ENCODE assay signal across 18 cellular contexts in genomic region chr22:46299101-46299500, GRCh38. TPM values are rescaled to one million over a fixed set of nuclear protein-coding genes. Genes with fewer than 3 reads are reported as not detected.
DNase-seq lines count a peak whose midpoint lies in the region; ATAC-seq, FAIRE-seq and TF ChIP-seq lines count a peak whose summit lies in the region.
"Had no signal": no experiment of that assay in that cellular context is flagged by ENCODE, and none has a peak within 500 bp of the region (broad histone marks: within the 10 kb centered on the region; RNA-seq: fewer than 3 reads in every experiment).

No MANE protein-coding gene starts in this region.

- H3K36me3 Mint-ChIP-seq in activated CD4-positive, alpha-beta T cell treated with anti-CD3 and anti-CD28 coated beads, Interleukin-2, amount 10 ng/mL, durations not matched to agents 24 days and 14 days (ENCODE audit: low read depth) = peaks cover 43% of the 10 kb centered on the region
- H3K36me3 Mint-ChIP-seq in neural crest cell (ENCODE audit: low read depth) = peaks cover 16% of the 10 kb centered on the region

- CTCF ChIA-PET in GM12878 (lab: Yijun Ruan, JAX) = interaction anchor here (1.2 kb wide), 1 partner anchor 69 kb away, joined by 3 read pairs; no protein-coding TSS in a partner anchor

- TF ChIP-seq RAD21 in GM12878 (IDR thresholded peaks at IDR 0.05; ENCODE audit: insufficient read depth, low read depth, low read length) = no peak

- RAD21 ChIA-PET in GM12878 (lab: Charles Lee; ENCODE audit: unreplicated experiment) = no interaction called here

- H3K4me2 ChIP-seq in KMS-11 (peak overlapping the region; percentile 97; the same call in 1 of the 2 replicates), GM12878 (ENCODE audit: control insufficient read depth, insufficient read depth) (peak overlapping the region; percentile 63)
- H3K4me2 ChIP-seq: A549 had no signal

- DNase-seq in activated CD4-positive, alpha-beta T cell treated with anti-CD3 and anti-CD28 coated beads, Interleukin-2, amount 10 ng/mL, durations not matched to agents 24 days and 14 days = no peak
- DNase-seq in activated CD4-positive, alpha-beta T cell treated with anti-CD3 and anti-CD28 coated beads, Interleukin-2, amount 50 U/mL, for 4 hours = no peak
- no peak for DNase-seq in GM12878 (ENCODE audit: low read depth, low spot score)
- DNase-seq in neural crest cell (ENCODE audit: low read depth, low spot score) = no peak
- no peak for DNase-seq in erythroblast (lab: John Stamatoyannopoulos, UW)
- DNase-seq in frontal cortex (ENCODE audit: low spot score in 2 of 2) = no peak
- DNase-seq in activated T-cell treated with anti-CD3 and anti-CD28 coated beads, Interleukin-2, amount 50 U/mL, for 1 hour = no peak
- DNase-seq: activated CD8-positive, alpha-beta memory T cell treated with anti-CD3 and anti-CD28 coated beads, Interleukin-2, amount 50 U/mL, for 4 hours; adrenal gland; GOT3; KBM-7; left colon; mucosa of descending colon; NCI-H1092 treated with DMSO at 0.1 percent for 48 hours had no signal

- H3K9ac ChIP-seq in KMS-11 (no peak overlapping the region), GM12878 (ENCODE audit: control insufficient read depth, insufficient read depth, low read length) (no peak overlapping the region)

- SMC1A ChIA-PET in GM12878 (lab: Charles Lee; ENCODE audit: uncharacterized antibody, unreplicated experiment) = no interaction called here

- FAIRE-seq in GM12878 (lab: Jason Lieb, UNC) (no peak), frontal cortex (lab: Jason Lieb, UNC) (no peak)
- FAIRE-seq: A549 had no signal

- peak overlapping the region; percentile 91 for H3K4me3 Mint-ChIP-seq in activated CD4-positive, alpha-beta T cell treated with anti-CD3 and anti-CD28 coated beads, Interleukin-2, amount 10 ng/mL, durations not matched to agents 24 days and 14 days
- H3K4me3 Mint-ChIP-seq in neural crest cell = peak overlapping the region; percentile 88

- POLR2A ChIA-PET in GM12878 (lab: Charles Lee) = interaction anchor here (0.8 to 1.0 kb wide), 2 partner anchors 14 to 37 kb away, joined by 4 to 5 read pairs; no protein-coding TSS in a partner anchor

- WGBS in GM12878 (ENCODE audit: insufficient coverage, insufficient replicate concordance, low lambda C conversion rate, missing lambda C conversion rate) = over 99% methylated on average over 13 of the region's 13 CpGs

- no peaks in the 10 kb centered on the region for H4K20me1 ChIP-seq in KMS-11 (ENCODE audit: insufficient read depth)
- no peaks in the 10 kb centered on the region for H4K20me1 ChIP-seq in GM12878 (ENCODE audit: control insufficient read depth, insufficient read depth)

- no peak for TF ChIP-seq EP300 in GM12878 (IDR thresholded peaks at IDR 0.05; ENCODE audit: borderline replicate concordance in 1 of 2, control insufficient read depth in 1 of 2, low read depth in 2 of 2, low read length in 2 of 2)

- H3K27me3 ChIP-seq in KMS-11 (ENCODE audit: insufficient read depth, low read depth) (no peaks in the 10 kb centered on the region), GM12878 (replicated peaks in 1 of 2; ENCODE audit: control insufficient read depth in 2 of 2, insufficient read depth in 2 of 2, low read length in 1 of 2) (no peaks in the 10 kb centered on the region)
- H3K27me3 ChIP-seq: adrenal gland, Peyer's patch had no signal

- no peak overlapping the region for H3K27ac ChIP-seq in KMS-11
- no peak overlapping the region for H3K27ac ChIP-seq in GM12878 (ENCODE audit: control insufficient read depth, insufficient read depth)
- H3K27ac ChIP-seq: A549, adrenal gland, Peyer's patch had no signal

- H2AFZ ChIP-seq in KMS-11 (ENCODE audit: low read depth) (no peak overlapping the region), GM12878 (ENCODE audit: control insufficient read depth, low read depth, low read length) (no peak overlapping the region)

- intact Hi-C loops in activated CD4-positive, alpha-beta T cell treated with anti-CD3 and anti-CD28 coated beads, Interleukin-2, amount 10 ng/mL, durations not matched to agents 24 days and 14 days (cut with micrococcal nuclease) = loop anchor here (5.0 kb wide), 3 partner anchors 47 to 177 kb away; partner anchors contain the start of genes CDPF1 and PPARA
- intact Hi-C loops in GM12878 (cut with micrococcal nuclease; ENCODE audit: unreplicated experiment) = loop anchor here (5.0 kb wide), 2 partner anchors 47 to 177 kb away; partner anchors contain the start of gene CDPF1

- in situ Hi-C loops in GM12878 (cut with MboI) = no loop called here

- peaks cover 49% of the 10 kb centered on the region for H3K4me1 Mint-ChIP-seq in activated CD4-positive, alpha-beta T cell treated with anti-CD3 and anti-CD28 coated beads, Interleukin-2, amount 10 ng/mL, durations not matched to agents 24 days and 14 days
- H3K4me1 Mint-ChIP-seq in neural crest cell = peaks cover 55% of the 10 kb centered on the region

- H3K9me3 ChIP-seq in GM12878 (replicated peaks; ENCODE audit: control insufficient read depth, insufficient read depth, low read length) = no peaks in the 10 kb centered on the region
- H3K9me3 ChIP-seq: A549, adrenal gland, mucosa of descending colon, Peyer's patch had no signal

- H3K79me2 ChIP-seq in KMS-11 (ENCODE audit: insufficient read depth, low read depth) (peaks cover 66% of the 10 kb centered on the region), GM12878 (ENCODE audit: control insufficient read depth, insufficient read depth, low read length) (peaks cover 44% of the 10 kb centered on the region)

- H3K4me1 ChIP-seq in KMS-11 (ENCODE audit: low read depth, poor library complexity, severe bottlenecking) (peaks cover 37% of the 10 kb centered on the region), GM12878 (ENCODE audit: control insufficient read depth, insufficient read depth, low read length) (peaks cover 16% of the 10 kb centered on the region)

- no TSS peak for BruUV-seq in GM12878 (replicated peaks; lab: Mats Ljungman, UMichigan)

- no peaks in the 10 kb centered on the region for H3K9me3 Mint-ChIP-seq in activated CD4-positive, alpha-beta T cell treated with anti-CD3 and anti-CD28 coated beads, Interleukin-2, amount 10 ng/mL, durations not matched to agents 24 days and 14 days
- no peaks in the 10 kb centered on the region for H3K9me3 Mint-ChIP-seq in neural crest cell

- H3K36me3 ChIP-seq in KMS-11 (ENCODE audit: insufficient read depth) (peaks cover 3% of the 10 kb centered on the region; the same call in 1 of the 2 replicates), GM12878 (ENCODE audit: control insufficient read depth in 2 of 2, insufficient read depth in 2 of 2, low read length in 1 of 2) (peaks cover 5 to 16% of the 10 kb centered on the region in 2 experiments)
- H3K36me3 ChIP-seq: adrenal gland, Peyer's patch had no signal

- TF ChIP-seq CTCF in KMS-11 (conservative IDR thresholded peaks at IDR 0.05; ENCODE audit: low read depth, low read length) = no peak
- TF ChIP-seq CTCF in GM12878 (IDR thresholded peaks at IDR 0.05 in 2 of 3, conservative IDR thresholded peaks at IDR 0.05 in 1 of 3; ENCODE audit: control insufficient read depth in 2 of 3, extremely low read depth in 1 of 3, insufficient read depth in 1 of 3, low read depth in 3 of 3, low read length in 3 of 3) = no peak
- TF ChIP-seq CTCF in neural crest cell (conservative IDR thresholded peaks at IDR 0.05) = no peak

- no peak for ATAC-seq in GM12878
- ATAC-seq: A549, left colon, mucosa of descending colon had no signal

- no peaks in the 10 kb centered on the region for H3K27me3 Mint-ChIP-seq in activated CD4-positive, alpha-beta T cell treated with anti-CD3 and anti-CD28 coated beads, Interleukin-2, amount 10 ng/mL, durations not matched to agents 24 days and 14 days
- no peaks in the 10 kb centered on the region for H3K27me3 Mint-ChIP-seq in neural crest cell (ENCODE audit: low read depth)

- H3K27ac Mint-ChIP-seq in activated CD4-positive, alpha-beta T cell treated with anti-CD3 and anti-CD28 coated beads, Interleukin-2, amount 10 ng/mL, durations not matched to agents 24 days and 14 days = no peak overlapping the region
- no peak overlapping the region for H3K27ac Mint-ChIP-seq in neural crest cell (ENCODE audit: unreplicated experiment)

- no peak for TF ChIP-seq POLR2A in GM12878 (IDR thresholded peaks at IDR 0.05; ENCODE audit: low read depth, low read length)
- no peak for TF ChIP-seq POLR2A in erythroblast (IDR thresholded peaks at IDR 0.05; ENCODE audit: low read length)

- H3K4me3 ChIP-seq in KMS-11 (IDR thresholded peaks at IDR 0.05; ENCODE audit: insufficient read depth, low read depth, low read length) = no peak overlapping the region
- H3K4me3 ChIP-seq in GM12878 = no peak overlapping the region
- H3K4me3 ChIP-seq: A549, adrenal gland, mucosa of descending colon, Peyer's patch had no signal

RNA-seq across cellular contexts. Expression of gene GTSE1, which starts 2.4 kb away (rescaled TPM):
- 37.6 and 40.8 TPM in 2 replicates for total RNA-seq in activated CD4-positive, alpha-beta T cell treated with anti-CD3 and anti-CD28 coated beads, Interleukin-2, amount 10 ng/mL, durations not matched to agents 24 days and 14 days
- total RNA-seq in GM12878 (2013; cell fraction: nucleolus; rRNA removed) = 24.9 and 27.6 TPM in 2 replicates
- total RNA-seq in GM12878 (2014; rRNA removed) (25.9 and 27.4 TPM in 2 replicates), GM12878 (2014; rRNA removed; fragmentation: Illumina TruSeq; extraction: Trizol) (21.8 and 23.3 TPM in 2 replicates), GM12878 (2021) (43.9 and 46.2 TPM in 2 replicates), neural crest cell (67.6 and 69.2 TPM in 2 replicates), frontal cortex (1.6 TPM)
- polyA plus RNA-seq in GM12878 (2011; ENCODE audit: low read depth) = 9.6 TPM
- polyA plus RNA-seq in GM12878 (2011; rRNA removed) (15.9 and 21.6 TPM in 2 replicates), GM12878 (2014; fragmentation: Illumina TruSeq; extraction: Trizol) (30.8 and 37.1 TPM in 2 replicates), GM12878 (2014; fragmentation: Nextera tagmentation; extraction: Ambion mirVana) (1 to 10 TPM; 6.6 to 10.0 TPM), GM12878 (2014; rRNA removed) (43.0 and 45.2 TPM in 2 replicates), GM12878 (2016; fragmentation: Nextera tagmentation; extraction: Ambion mirVana) (10 to 100 TPM; 43.9 to 44.5 TPM)
- 25.5 and 28.6 TPM in 2 replicates for polyA plus RNA-seq in GM12878 (2011; cell fraction: cytosol; rRNA removed)
- polyA plus RNA-seq in GM12878 (2011; cell fraction: nucleus; rRNA removed) = 32.2 and 57.3 TPM in 2 replicates
- polyA plus RNA-seq in GM12878 (2012) = 17.0 and 17.2 TPM in 2 replicates
- 11.3 and 18.4 TPM in 2 replicates for polyA minus RNA-seq in GM12878 (2011; rRNA and poly(A)+ RNA removed)
- polyA minus RNA-seq in GM12878 (2011; cell fraction: cytosol; rRNA and poly(A)+ RNA removed) = 15.4 and 17.2 TPM in 2 replicates
- 9.9 and 17.7 TPM in 2 replicates for polyA minus RNA-seq in GM12878 (2011; cell fraction: nucleus; rRNA and poly(A)+ RNA removed)

RNA-seq across cellular contexts. Expression of gene TTC38, which starts 31.3 kb away (rescaled TPM):
- 19.2 and 20.3 TPM in 2 replicates for total RNA-seq in activated CD4-positive, alpha-beta T cell treated with anti-CD3 and anti-CD28 coated beads, Interleukin-2, amount 10 ng/mL, durations not matched to agents 24 days and 14 days
- total RNA-seq in GM12878 (2013; cell fraction: nucleolus; rRNA removed) = 53.3 and 65.3 TPM in 2 replicates
- total RNA-seq in GM12878 (2014; rRNA removed) = 14.7 and 19.1 TPM in 2 replicates
- 6.8 and 7.6 TPM in 2 replicates for total RNA-seq in GM12878 (2014; rRNA removed; fragmentation: Illumina TruSeq; extraction: Trizol)
- 11.2 and 13.7 TPM in 2 replicates for total RNA-seq in GM12878 (2021)
- polyA plus RNA-seq in GM12878 (2011; ENCODE audit: low read depth) = 12.1 TPM
- polyA plus RNA-seq in GM12878 (2011; rRNA removed) = 26.1 and 39.9 TPM in 2 replicates
- polyA plus RNA-seq in GM12878 (2011; cell fraction: cytosol; rRNA removed) = 53.7 and 71.4 TPM in 2 replicates
- polyA plus RNA-seq in GM12878 (2011; cell fraction: nucleus; rRNA removed) = 75.9 and 82.3 TPM in 2 replicates
- polyA plus RNA-seq in GM12878 (2012) = 17.4 and 19.3 TPM in 2 replicates
- polyA plus RNA-seq in GM12878 (2014; fragmentation: Illumina TruSeq; extraction: Trizol) = 3.1 and 6.5 TPM in 2 replicates
- polyA plus RNA-seq in GM12878 (2014; fragmentation: Nextera tagmentation; extraction: Ambion mirVana) = 1 to 10 TPM in 1 of 2 experiments, under 1 TPM in 1; 0.58 to 1.6 TPM
- 12.3 and 19.4 TPM in 2 replicates for polyA plus RNA-seq in GM12878 (2014; rRNA removed)
- polyA plus RNA-seq in GM12878 (2016; fragmentation: Nextera tagmentation; extraction: Ambion mirVana) = 10 to 100 TPM; 17.5 to 17.9 TPM
- 27.6 and 44.5 TPM in 2 replicates for polyA minus RNA-seq in GM12878 (2011; rRNA and poly(A)+ RNA removed)
- polyA minus RNA-seq in GM12878 (2011; cell fraction: cytosol; rRNA and poly(A)+ RNA removed) = 17.1 and 18.6 TPM in 2 replicates
- 20.3 and 27.9 TPM in 2 replicates for polyA minus RNA-seq in GM12878 (2011; cell fraction: nucleus; rRNA and poly(A)+ RNA removed)
- 34.8 and 39.6 TPM in 2 replicates for total RNA-seq in neural crest cell
- total RNA-seq in frontal cortex = 6.5 TPM

RNA-seq across cellular contexts. Expression of gene PKDREJ, which starts 36.0 kb away (rescaled TPM):
- not detected in 2 replicates for total RNA-seq in activated CD4-positive, alpha-beta T cell treated with anti-CD3 and anti-CD28 coated beads, Interleukin-2, amount 10 ng/mL, durations not matched to agents 24 days and 14 days
- total RNA-seq in GM12878 (2013; cell fraction: nucleolus; rRNA removed) = not detected in 2 replicates
- total RNA-seq in GM12878 (2014; rRNA removed) = not detected in 2 replicates
- total RNA-seq in GM12878 (2014; rRNA removed; fragmentation: Illumina TruSeq; extraction: Trizol) = not detected in 2 replicates
- not detected in 2 replicates for total RNA-seq in GM12878 (2021)
- not detected for polyA plus RNA-seq in GM12878 (2011; ENCODE audit: low read depth)
- not detected in 2 replicates for polyA plus RNA-seq in GM12878 (2011; rRNA removed)
- polyA plus RNA-seq in GM12878 (2011; cell fraction: cytosol; rRNA removed) = not detected in 2 replicates
- not detected in 2 replicates for polyA plus RNA-seq in GM12878 (2011; cell fraction: nucleus; rRNA removed)
- 0.01 and 0.03 TPM in 2 replicates for polyA plus RNA-seq in GM12878 (2012)
- not detected in 2 replicates for polyA plus RNA-seq in GM12878 (2014; fragmentation: Illumina TruSeq; extraction: Trizol)
- under 1 TPM in 1 of 2 experiments, not detected in 1; 0.02 TPM for polyA plus RNA-seq in GM12878 (2014; fragmentation: Nextera tagmentation; extraction: Ambion mirVana)
- polyA plus RNA-seq in GM12878 (2014; rRNA removed) = 0.01 TPM in 1 of 2 replicates, not detected in the other
- polyA plus RNA-seq in GM12878 (2016; fragmentation: Nextera tagmentation; extraction: Ambion mirVana) = under 1 TPM in 1 of 2 experiments, not detected in 1; 0.03 TPM
- polyA minus RNA-seq in GM12878 (2011; rRNA and poly(A)+ RNA removed) = not detected in 2 replicates
- not detected in 2 replicates for polyA minus RNA-seq in GM12878 (2011; cell fraction: cytosol; rRNA and poly(A)+ RNA removed)
- polyA minus RNA-seq in GM12878 (2011; cell fraction: nucleus; rRNA and poly(A)+ RNA removed) = not detected in 2 replicates
- total RNA-seq in neural crest cell = 0.02 TPM in 1 of 2 replicates, not detected in the other
- total RNA-seq in frontal cortex = under 0.01 TPM
- total RNA-seq: fibroblast of villous mesenchyme had no signal
- polyA plus RNA-seq: A549 had no signal

RNA-seq across cellular contexts. Expression of gene TRMU, which starts 36.4 kb away (rescaled TPM):
- total RNA-seq in activated CD4-positive, alpha-beta T cell treated with anti-CD3 and anti-CD28 coated beads, Interleukin-2, amount 10 ng/mL, durations not matched to agents 24 days and 14 days = 79.9 and 84.4 TPM in 2 replicates
- total RNA-seq in GM12878 (2013; cell fraction: nucleolus; rRNA removed) = 189 and 218 TPM in 2 replicates
- total RNA-seq in GM12878 (2014; rRNA removed) (47.5 and 48.0 TPM in 2 replicates), GM12878 (2014; rRNA removed; fragmentation: Illumina TruSeq; extraction: Trizol) (26.1 and 29.6 TPM in 2 replicates), GM12878 (2021) (54.5 and 57.0 TPM in 2 replicates), neural crest cell (86.4 and 87.0 TPM in 2 replicates), frontal cortex (17.5 TPM)
- 18.3 TPM for polyA plus RNA-seq in GM12878 (2011; ENCODE audit: low read depth)
- polyA plus RNA-seq in GM12878 (2011; rRNA removed) (33.4 and 40.0 TPM in 2 replicates), GM12878 (2014; fragmentation: Illumina TruSeq; extraction: Trizol) (25.8 and 34.8 TPM in 2 replicates), GM12878 (2014; fragmentation: Nextera tagmentation; extraction: Ambion mirVana) (1 to 10 TPM; 3.5 to 5.8 TPM), GM12878 (2014; rRNA removed) (56.0 and 66.7 TPM in 2 replicates), GM12878 (2016; fragmentation: Nextera tagmentation; extraction: Ambion mirVana) (10 to 100 TPM; 49.4 to 54.4 TPM)
- polyA plus RNA-seq in GM12878 (2011; cell fraction: cytosol; rRNA removed) = 39.1 and 46.8 TPM in 2 replicates
- polyA plus RNA-seq in GM12878 (2011; cell fraction: nucleus; rRNA removed) = 219 and 267 TPM in 2 replicates
- polyA plus RNA-seq in GM12878 (2012) = 35.4 and 37.9 TPM in 2 replicates
- polyA minus RNA-seq in GM12878 (2011; rRNA and poly(A)+ RNA removed) = 34.3 and 45.9 TPM in 2 replicates
- polyA minus RNA-seq in GM12878 (2011; cell fraction: cytosol; rRNA and poly(A)+ RNA removed) = 10.3 and 13.0 TPM in 2 replicates
- polyA minus RNA-seq in GM12878 (2011; cell fraction: nucleus; rRNA and poly(A)+ RNA removed) = 113 and 177 TPM in 2 replicates

RNA-seq across cellular contexts. Expression of gene CDPF1, which starts 49.0 kb away (rescaled TPM):
- total RNA-seq in activated CD4-positive, alpha-beta T cell treated with anti-CD3 and anti-CD28 coated beads, Interleukin-2, amount 10 ng/mL, durations not matched to agents 24 days and 14 days = 10.4 and 10.6 TPM in 2 replicates
- 12.0 and 17.1 TPM in 2 replicates for total RNA-seq in GM12878 (2013; cell fraction: nucleolus; rRNA removed)
- total RNA-seq in GM12878 (2014; rRNA removed) = 11.1 and 13.3 TPM in 2 replicates
- 5.5 and 6.1 TPM in 2 replicates for total RNA-seq in GM12878 (2014; rRNA removed; fragmentation: Illumina TruSeq; extraction: Trizol)
- 7.2 and 7.8 TPM in 2 replicates for total RNA-seq in GM12878 (2021)
- 5.1 TPM for polyA plus RNA-seq in GM12878 (2011; ENCODE audit: low read depth)
- 7.4 and 8.6 TPM in 2 replicates for polyA plus RNA-seq in GM12878 (2011; rRNA removed)
- polyA plus RNA-seq in GM12878 (2011; cell fraction: cytosol; rRNA removed) = 12.3 and 17.6 TPM in 2 replicates
- polyA plus RNA-seq in GM12878 (2011; cell fraction: nucleus; rRNA removed) = 29.8 and 30.2 TPM in 2 replicates
- 8.3 and 9.1 TPM in 2 replicates for polyA plus RNA-seq in GM12878 (2012)
- 3.1 and 6.4 TPM in 2 replicates for polyA plus RNA-seq in GM12878 (2014; fragmentation: Illumina TruSeq; extraction: Trizol)
- 1 to 10 TPM; 1.0 to 2.2 TPM for polyA plus RNA-seq in GM12878 (2014; fragmentation: Nextera tagmentation; extraction: Ambion mirVana)
- polyA plus RNA-seq in GM12878 (2014; rRNA removed) = 13.0 and 22.4 TPM in 2 replicates
- 10 to 100 TPM; 15.5 to 18.2 TPM for polyA plus RNA-seq in GM12878 (2016; fragmentation: Nextera tagmentation; extraction: Ambion mirVana)
- 2.0 and 5.4 TPM in 2 replicates for polyA minus RNA-seq in GM12878 (2011; rRNA and poly(A)+ RNA removed)
- polyA minus RNA-seq in GM12878 (2011; cell fraction: cytosol; rRNA and poly(A)+ RNA removed) = 0.94 and 1.5 TPM in 2 replicates
- 3.9 and 5.1 TPM in 2 replicates for polyA minus RNA-seq in GM12878 (2011; cell fraction: nucleus; rRNA and poly(A)+ RNA removed)
- 11.1 and 11.7 TPM in 2 replicates for total RNA-seq in neural crest cell
- total RNA-seq in frontal cortex = 9.0 TPM
